Comparison of ENCODE assay signal across 22 cellular contexts in genomic region chr13:37090912-37091311, GRCh38. TPM values are rescaled to one million over a fixed set of nuclear protein-coding genes. Genes with fewer than 3 reads are reported as not detected.
DNase-seq lines count a peak whose midpoint lies in the region; ATAC-seq and TF ChIP-seq lines count a peak whose summit lies in the region.
"Had no signal": no experiment of that assay in that cellular context is flagged by ENCODE, and none has a peak within 500 bp of the region (broad histone marks: within the 10 kb centered on the region; RNA-seq: fewer than 3 reads in every experiment).

No MANE protein-coding gene starts in this region.

- H3K27ac ChIP-seq in breast epithelium (no peak overlapping the region), upper lobe of right lung (no peak overlapping the region), ascending aorta (no peak overlapping the region)

- peak; percentile 7 for ATAC-seq in mucosa of descending colon
- peak; percentile 64 for ATAC-seq in upper lobe of right lung
- ATAC-seq in activated CD8-positive, alpha-beta memory T cell treated with anti-CD3 and anti-CD28 coated beads, Interleukin-2, amount 10 ng/mL, durations not matched to agents 7 days and 5 days, result no peak
- ATAC-seq: Panc1 had no signal

- DNase-seq in MCF 10A (ENCODE audit: unreplicated experiment) (peak; percentile 17), breast epithelium (ENCODE audit: low spot score in 2 of 2) (no peak), epithelial cell of esophagus (ENCODE audit: low read depth) (peak; percentile 10), mucosa of descending colon (no peak), upper lobe of right lung (no peak), NCI-H1436 (lab: John Stamatoyannopoulos, UW) (no peak), ascending aorta (ENCODE audit: low spot score in 2 of 2) (no peak)
- DNase-seq in activated CD8-positive, alpha-beta memory T cell treated with anti-CD3 and anti-CD28 coated beads, Interleukin-2, amount 10 ng/mL, durations not matched to agents 7 days and 5 days, result no peak
- DNase-seq: BE2C; Caco-2; CD4-positive, alpha-beta T cell; H7; IMR-90; NCI-H1092; NCI-H146; NCI-H2029 treated with DMSO at 0.1 percent for 48 hours; NCI-H2171; NCI-H446 treated with DMSO at 0.1 percent for 48 hours had no signal

- TF ChIP-seq POLR2A in breast epithelium (IDR thresholded peaks at IDR 0.05), result no peak

- intact Hi-C loops in MCF 10A (cut with micrococcal nuclease), result no loop called here
- intact Hi-C loops in breast epithelium (cut with DNase I; ENCODE audit: low total_unique reads), result no loop called here
- intact Hi-C loops in mucosa of descending colon (cut with DNase I, micrococcal nuclease), result no loop called here
- intact Hi-C loops in upper lobe of right lung (cut with DNase I), result no loop called here
- intact Hi-C loops in ascending aorta (cut with DNase I), result no loop called here

- POLR2A ChIA-PET in MCF 10A (lab: Yijun Ruan, JAX), result no interaction called here

- H3K4me1 ChIP-seq in breast epithelium, result no peaks in the 10 kb centered on the region
- no peaks in the 10 kb centered on the region for H3K4me1 ChIP-seq in mucosa of descending colon (ENCODE audit: low read depth)
- no peaks in the 10 kb centered on the region for H3K4me1 ChIP-seq in upper lobe of right lung
- no peaks in the 10 kb centered on the region for H3K4me1 ChIP-seq in ascending aorta
- H3K4me1 ChIP-seq: BE2C, Caco-2 had no signal

- H3K4me1 Mint-ChIP-seq in MCF 10A (ENCODE audit: insufficient read depth, unreplicated experiment), result no peaks in the 10 kb centered on the region
- H3K4me1 Mint-ChIP-seq in activated CD8-positive, alpha-beta memory T cell treated with anti-CD3 and anti-CD28 coated beads, Interleukin-2, amount 10 ng/mL, durations not matched to agents 7 days and 5 days, result no peaks in the 10 kb centered on the region

- CTCF ChIA-PET in MCF 10A (lab: Yijun Ruan, JAX), result interaction anchor here (1.1 kb wide), 1 partner anchor 16 kb away, joined by 3 read pairs; no protein-coding TSS in a partner anchor
- CTCF ChIA-PET in activated CD8-positive, alpha-beta memory T cell treated with anti-CD3 and anti-CD28 coated beads, Interleukin-2, amount 10 ng/mL, durations not matched to agents 7 days and 5 days (lab: Charles Lee), result interaction anchor here (1.4 kb wide), 1 partner anchor 16 kb away, joined by 3 read pairs; no protein-coding TSS in a partner anchor

- H3K9me3 ChIP-seq in breast epithelium (no peaks in the 10 kb centered on the region), mucosa of descending colon (no peaks in the 10 kb centered on the region), upper lobe of right lung (no peaks in the 10 kb centered on the region), ascending aorta (no peaks in the 10 kb centered on the region)
- H3K9me3 ChIP-seq: BE2C, Caco-2 had no signal

- H3K9me3 Mint-ChIP-seq in MCF 10A (ENCODE audit: unreplicated experiment), result no peaks in the 10 kb centered on the region
- no peaks in the 10 kb centered on the region for H3K9me3 Mint-ChIP-seq in activated CD8-positive, alpha-beta memory T cell treated with anti-CD3 and anti-CD28 coated beads, Interleukin-2, amount 10 ng/mL, durations not matched to agents 7 days and 5 days (ENCODE audit: low read depth)
- H3K9me3 Mint-ChIP-seq: CD4-positive, alpha-beta T cell had no signal

- no peaks in the 10 kb centered on the region for H3K27me3 Mint-ChIP-seq in MCF 10A (ENCODE audit: insufficient read depth, unreplicated experiment)
- peaks cover 12% of the 10 kb centered on the region for H3K27me3 Mint-ChIP-seq in activated CD8-positive, alpha-beta memory T cell treated with anti-CD3 and anti-CD28 coated beads, Interleukin-2, amount 10 ng/mL, durations not matched to agents 7 days and 5 days
- H3K27me3 Mint-ChIP-seq: CD4-positive, alpha-beta T cell had no signal

- TF ChIP-seq CTCF in MCF 10A (IDR thresholded peaks at IDR 0.05; ENCODE audit: unreplicated experiment), result no peak
- TF ChIP-seq CTCF in breast epithelium (IDR thresholded peaks at IDR 0.05), result no peak
- no peak for TF ChIP-seq CTCF in epithelial cell of esophagus (IDR thresholded peaks at IDR 0.05; ENCODE audit: insufficient read depth, low read depth, low read length, missing control alignments)
- no peak for TF ChIP-seq CTCF in mucosa of descending colon (IDR thresholded peaks at IDR 0.05)
- no peak for TF ChIP-seq CTCF in upper lobe of right lung (IDR thresholded peaks at IDR 0.05)
- no peak for TF ChIP-seq CTCF in ascending aorta (IDR thresholded peaks at IDR 0.05)

- no peak overlapping the region for H3K27ac Mint-ChIP-seq in MCF 10A (ENCODE audit: low read depth, unreplicated experiment)
- H3K27ac Mint-ChIP-seq in activated CD8-positive, alpha-beta memory T cell treated with anti-CD3 and anti-CD28 coated beads, Interleukin-2, amount 10 ng/mL, durations not matched to agents 7 days and 5 days, result no peak overlapping the region
- H3K27ac Mint-ChIP-seq: CD4-positive, alpha-beta T cell had no signal

- H3K4me3 Mint-ChIP-seq in MCF 10A (ENCODE audit: unreplicated experiment), result no peak overlapping the region
- H3K4me3 Mint-ChIP-seq in activated CD8-positive, alpha-beta memory T cell treated with anti-CD3 and anti-CD28 coated beads, Interleukin-2, amount 10 ng/mL, durations not matched to agents 7 days and 5 days, result no peak overlapping the region
- H3K4me3 Mint-ChIP-seq: CD4-positive, alpha-beta T cell had no signal

- H3K27me3 ChIP-seq in breast epithelium (no peaks in the 10 kb centered on the region), upper lobe of right lung (no peaks in the 10 kb centered on the region), ascending aorta (no peaks in the 10 kb centered on the region)

- no TSS peak for BruUV-seq in MCF 10A (replicated peaks; lab: Mats Ljungman, UMichigan)

- H3K36me3 Mint-ChIP-seq in MCF 10A (ENCODE audit: insufficient read depth, unreplicated experiment), result no peaks in the 10 kb centered on the region
- no peaks in the 10 kb centered on the region for H3K36me3 Mint-ChIP-seq in activated CD8-positive, alpha-beta memory T cell treated with anti-CD3 and anti-CD28 coated beads, Interleukin-2, amount 10 ng/mL, durations not matched to agents 7 days and 5 days

- no peak overlapping the region for H3K4me3 ChIP-seq in breast epithelium
- no peak overlapping the region for H3K4me3 ChIP-seq in epithelial cell of esophagus (ENCODE audit: low read length)
- no peak overlapping the region for H3K4me3 ChIP-seq in mucosa of descending colon
- no peak overlapping the region for H3K4me3 ChIP-seq in upper lobe of right lung
- no peak overlapping the region for H3K4me3 ChIP-seq in ascending aorta

- H3K36me3 ChIP-seq in breast epithelium (no peaks in the 10 kb centered on the region), mucosa of descending colon (ENCODE audit: low read depth) (no peaks in the 10 kb centered on the region), upper lobe of right lung (no peaks in the 10 kb centered on the region), ascending aorta (no peaks in the 10 kb centered on the region)
- H3K36me3 ChIP-seq: BE2C had no signal

RNA-seq across cellular contexts. Expression of gene CSNK1A1L, which starts 14.6 kb away (rescaled TPM):
- total RNA-seq in MCF 10A (2022) (not detected in 2 replicates), breast epithelium (not detected), mucosa of descending colon (not detected), upper lobe of right lung (not detected), ascending aorta (not detected)
- total RNA-seq in activated CD8-positive, alpha-beta memory T cell treated with anti-CD3 and anti-CD28 coated beads, Interleukin-2, amount 10 ng/mL, durations not matched to agents 7 days and 5 days, result not detected
- total RNA-seq: A172; Caco-2; CD4-positive, alpha-beta T cell; H7; HT1080; IMR-90; M059J had no signal

RNA-seq across cellular contexts. Expression of gene SUPT20H, which starts 31.4 kb away (rescaled TPM):
- 86.8 and 90.3 TPM in 2 replicates for total RNA-seq in MCF 10A (2022)
- total RNA-seq in breast epithelium, result 10 to 100 TPM; 33.4 to 94.8 (median 55.7) TPM
- total RNA-seq in mucosa of descending colon, result 10 to 100 TPM; 47.7 to 56.9 (median 56.4) TPM
- total RNA-seq in upper lobe of right lung, result 60.3 TPM
- total RNA-seq in ascending aorta, result 9.9 TPM
- 10 to 100 TPM; 71.0 to 78.2 TPM for total RNA-seq in activated CD8-positive, alpha-beta memory T cell treated with anti-CD3 and anti-CD28 coated beads, Interleukin-2, amount 10 ng/mL, durations not matched to agents 7 days and 5 days

Comparison
In these comparisons a context has a peak if more than half of its experiments do, and no peak if none do; other contexts are left out.
1. DNase-seq: peak in MCF 10A (single experiment) and epithelial cell of esophagus (single experiment); none in breast epithelium (0 of 2), mucosa of descending colon (0 of 3), upper lobe of right lung (single experiment), NCI-H1436 (single experiment), ascending aorta (0 of 2) and activated CD8-positive, alpha-beta memory T cell treated with anti-CD3 and anti-CD28 coated beads, Interleukin-2, amount 10 ng/mL, durations not matched to agents 7 days and 5 days (single experiment).